In the genomic region with DNA sequence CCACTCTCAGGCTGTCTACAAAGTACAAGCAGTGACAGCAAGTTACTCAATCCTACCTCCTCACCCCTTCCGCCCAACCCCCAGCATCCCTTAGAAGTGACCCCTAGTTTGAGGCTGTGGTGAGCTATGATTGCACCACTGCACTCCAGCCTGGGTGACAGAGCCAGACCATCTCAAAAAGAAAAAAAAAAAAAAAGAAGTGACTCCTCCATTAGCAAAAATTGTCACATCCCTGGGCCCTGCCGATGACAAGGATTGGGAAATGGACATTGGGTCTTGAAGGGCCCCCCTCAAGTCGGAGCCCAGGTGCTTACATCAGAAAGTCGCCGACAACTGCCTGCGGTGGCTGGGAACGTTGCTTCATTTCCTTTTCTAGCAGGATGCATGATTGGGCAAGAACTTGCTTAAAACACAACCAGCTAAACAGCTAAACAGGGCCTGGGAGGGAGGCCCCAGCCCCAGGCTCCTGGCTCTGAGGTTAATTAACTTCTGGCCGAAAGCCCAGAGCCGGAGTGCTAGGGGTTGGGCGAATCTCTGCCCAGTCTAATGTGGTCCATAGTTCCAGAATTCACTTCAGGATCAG, we compare ENCODE assay signal across 8 cellular contexts. TPM values are rescaled to one million over a fixed set of nuclear protein-coding genes. Genes with fewer than 3 reads are reported as not detected.
A peak's percentile ranks its signal among the peaks of the same experiment; 100 is the strongest.
DNase-seq lines count a peak whose midpoint lies in the region; FAIRE-seq and TF ChIP-seq lines count a peak whose summit lies in the region.

No MANE protein-coding gene starts in this region.

- H2AFZ ChIP-seq in parathyroid adenoma, result peak overlapping the region; percentile 40

- H3K4me1 ChIP-seq in parathyroid adenoma, result peaks cover 9% of the 10 kb centered on the region

- FAIRE-seq in GM19239 (lab: Jason Lieb, UNC), result peak; percentile 72

- DNase-seq in BJ (ENCODE audit: low read depth), result peak; percentile 92
- DNase-seq in GM19239 (ENCODE audit: insufficient read length, low spot score), result peak; percentile 42
- peak; percentile 52 for DNase-seq in NCI-H2171 treated with DMSO at 0.1 percent for 48 hours (lab: John Stamatoyannopoulos, UW)
- DNase-seq in activated T-cell treated with anti-CD3 and anti-CD28 coated beads, Interleukin-2, amount 50 U/mL, for 48 hours, result peak; percentile 39 to 50
- DNase-seq in foreskin fibroblast, result peak; percentile 95 to 98
- no peak for DNase-seq in NCI-H128 (lab: John Stamatoyannopoulos, UW; ENCODE audit: unreplicated experiment)
- no peak for DNase-seq in DMS114 treated with DMSO at 0.1 percent for 48 hours (lab: John Stamatoyannopoulos, UW; ENCODE audit: unreplicated experiment)

- H3K36me3 ChIP-seq in BJ (ENCODE audit: control insufficient read depth, insufficient read depth, low read length), result no peaks in the 10 kb centered on the region; the same call in 1 of the 2 replicates
- no peaks in the 10 kb centered on the region for H3K36me3 ChIP-seq in parathyroid adenoma (ENCODE audit: control insufficient read depth, insufficient read depth, low read length)

- TF ChIP-seq CTCF in BJ (IDR thresholded peaks at IDR 0.05; ENCODE audit: insufficient read depth, low read depth, low read length) (no peak), foreskin fibroblast (IDR thresholded peaks at IDR 0.05; ENCODE audit: low read depth, low read length) (no peak), parathyroid adenoma (IDR thresholded peaks at IDR 0.05) (no peak)

- peak overlapping the region; percentile 61 for H3K27ac ChIP-seq in parathyroid adenoma

- POLR2A ChIA-PET in BJ (lab: Charles Lee), result no interaction called here

- no peaks in the 10 kb centered on the region for H3K9me3 ChIP-seq in parathyroid adenoma (ENCODE audit: control insufficient read depth, low read length)

- H3K4me3 ChIP-seq in BJ (ENCODE audit: low read depth, low read length) (no peak overlapping the region), foreskin fibroblast (ENCODE audit: low read depth in 1 of 2, low read length in 2 of 2) (peak overlapping the region; percentile 10 to 34), parathyroid adenoma (ENCODE audit: low read depth, low read length) (no peak overlapping the region)

- H3K27me3 ChIP-seq in BJ (ENCODE audit: control insufficient read depth, insufficient read depth, low read length), result no peaks in the 10 kb centered on the region
- H3K27me3 ChIP-seq in parathyroid adenoma (ENCODE audit: control insufficient read depth, insufficient read depth, low read length), result no peaks in the 10 kb centered on the region

- peak overlapping the region; percentile 56 for H3K4me2 ChIP-seq in parathyroid adenoma (ENCODE audit: low read length)

- H3K9ac ChIP-seq in parathyroid adenoma, result no peak overlapping the region

- no peaks in the 10 kb centered on the region for H3K79me2 ChIP-seq in parathyroid adenoma

- CTCF ChIA-PET in BJ (lab: Yijun Ruan, JAX), result interaction anchor here (0.6 to 1.9 kb wide), 9 partner anchors 13 to 158 kb away, joined by 3 to 8 read pairs (median 4); partner anchors contain the start of genes EPOR and RGL3

RNA-seq across cellular contexts. Expression of gene RAB3D, which starts 15.3 kb away (rescaled TPM):
- polyA plus RNA-seq in BJ (2011; rRNA removed), result 9.7 and 12.0 TPM in 2 replicates
- polyA minus RNA-seq in BJ (2011; rRNA and poly(A)+ RNA removed), result 23.2 and 35.4 TPM in 2 replicates

RNA-seq across cellular contexts. Expression of gene TMEM205, which starts 21.9 kb away (rescaled TPM):
- polyA plus RNA-seq in BJ (2011; rRNA removed), result 89.8 and 107 TPM in 2 replicates
- polyA minus RNA-seq in BJ (2011; rRNA and poly(A)+ RNA removed), result 40.9 and 68.0 TPM in 2 replicates

RNA-seq across cellular contexts. Expression of gene CCDC159, which starts 22.1 kb away (rescaled TPM):
- 16.3 and 21.4 TPM in 2 replicates for polyA plus RNA-seq in BJ (2011; rRNA removed)
- polyA minus RNA-seq in BJ (2011; rRNA and poly(A)+ RNA removed), result 5.5 and 7.2 TPM in 2 replicates

RNA-seq across cellular contexts. Expression of gene TSPAN16, which starts 28.2 kb away (rescaled TPM):
- not detected in 2 replicates for polyA plus RNA-seq in BJ (2011; rRNA removed)
- polyA minus RNA-seq in BJ (2011; rRNA and poly(A)+ RNA removed), result not detected in 2 replicates

RNA-seq across cellular contexts. Expression of gene PLPPR2, which starts 31.1 kb away (rescaled TPM):
- polyA plus RNA-seq in BJ (2011; rRNA removed), result 19.2 and 30.5 TPM in 2 replicates
- 14.3 and 22.0 TPM in 2 replicates for polyA minus RNA-seq in BJ (2011; rRNA and poly(A)+ RNA removed)

Comparison
In these comparisons a context has a peak if more than half of its experiments do, and no peak if none do; other contexts are left out.
1. DNase-seq: peak in BJ (single experiment), GM19239 (single experiment), NCI-H2171 treated with DMSO at 0.1 percent for 48 hours (single experiment), activated T-cell treated with anti-CD3 and anti-CD28 coated beads, Interleukin-2, amount 50 U/mL, for 48 hours (2 of 2) and foreskin fibroblast (2 of 2); none in NCI-H128 (single experiment) and DMS114 treated with DMSO at 0.1 percent for 48 hours (single experiment).
2. H3K4me3 ChIP-seq: peak in foreskin fibroblast (2 of 2); none in BJ (single experiment) and parathyroid adenoma (single experiment).